In the genomic region with DNA sequence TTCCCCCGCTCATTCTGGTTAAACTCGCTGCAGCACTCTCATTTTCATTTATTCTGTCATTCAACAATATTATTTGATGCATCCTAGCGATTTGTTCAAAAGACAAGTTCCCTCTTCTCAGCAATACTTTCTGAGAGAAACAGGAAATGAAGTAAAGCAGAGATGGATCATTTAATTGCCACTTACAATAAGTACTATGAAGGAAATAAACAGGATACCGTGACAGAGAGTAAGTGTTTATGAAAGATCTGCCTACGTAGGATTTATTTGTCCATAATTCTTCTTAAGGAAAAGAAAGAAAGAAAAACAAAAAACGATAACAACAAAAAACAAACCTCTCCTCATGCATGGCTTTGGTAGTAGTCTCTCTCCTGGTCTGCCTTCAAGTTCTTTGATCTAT, we compare ENCODE assay signal across 15 cellular contexts.
"Had no signal": no experiment of that assay in that cellular context is flagged by ENCODE, and none has a peak within 500 bp of the region (broad histone marks: within the 10 kb centered on the region; RNA-seq: fewer than 3 reads in every experiment).

No MANE protein-coding gene starts in this region.

- H3K27ac Mint-ChIP-seq: activated naive CD4-positive, alpha-beta T cell treated with anti-CD3 and anti-CD28 coated beads for 36 hours; activated T-helper 1 cell treated with anti-CD3 and anti-CD28 coated beads, Interleukin-12 subunit alpha, Interleukin-12 subunit beta, Interleukin-2, Interleukin-4 antibody, amounts not matched to agents 30 ng/mL and 10 ng/mL and 1 ng/mL, durations not matched to agents 14 hours and 24 hours and 36 hours; mesothelial cell of epicardium had no signal

- H3K4me1 ChIP-seq: gastrocnemius medialis had no signal

- DNase-seq: activated CD4-positive, alpha-beta T cell treated with anti-CD3 and anti-CD28 coated beads, Interleukin-2, amount 50 U/mL, for 4 hours; activated naive CD4-positive, alpha-beta T cell treated with anti-CD3 and anti-CD28 coated beads for 36 hours; brain microvascular endothelial cell; central memory CD4-positive, alpha-beta T cell; gastrocnemius medialis; head of caudate nucleus; occipital lobe; retina; stimulated activated CD4-positive, alpha-beta T cell treated with anti-CD3 and anti-CD28 coated beads, Interleukin-1b, Interleukin-23, amount 100 ng/mL, for 48 hours; stimulated activated naive CD4-positive, alpha-beta T cell treated with Interleukin-2 at 50 U/mL for 16 hours; substantia nigra had no signal

- H3K27ac ChIP-seq: brain microvascular endothelial cell, gastrocnemius medialis had no signal

- H3K36me3 Mint-ChIP-seq: mesothelial cell of epicardium; natural killer cell treated with Interleukin-12 subunit alpha and Interleukin-12 subunit beta and Interleukin-15 and Interleukin-18, amount 100 ng/mL, for 72 hours had no signal

- ATAC-seq: gastrocnemius medialis; natural killer cell treated with Interleukin-12 subunit alpha and Interleukin-12 subunit beta and Interleukin-15 and Interleukin-18, amount 100 ng/mL, for 72 hours had no signal

- H3K36me3 ChIP-seq: brain microvascular endothelial cell, gastrocnemius medialis, tibial nerve had no signal

- H3K4me3 Mint-ChIP-seq: activated naive CD4-positive, alpha-beta T cell treated with anti-CD3 and anti-CD28 coated beads for 36 hours; activated T-helper 1 cell treated with anti-CD3 and anti-CD28 coated beads, Interleukin-12 subunit alpha, Interleukin-12 subunit beta, Interleukin-2, Interleukin-4 antibody, amounts not matched to agents 30 ng/mL and 10 ng/mL and 1 ng/mL, durations not matched to agents 14 hours and 24 hours and 36 hours; mesothelial cell of epicardium; natural killer cell treated with Interleukin-12 subunit alpha and Interleukin-12 subunit beta and Interleukin-15 and Interleukin-18, amount 100 ng/mL, for 72 hours had no signal

- H3K9me3 ChIP-seq: gastrocnemius medialis, tibial nerve had no signal

- H3K4me3 ChIP-seq: gastrocnemius medialis, tibial nerve had no signal

- H3K27me3 ChIP-seq: brain microvascular endothelial cell, gastrocnemius medialis, tibial nerve had no signal

- H3K9me3 Mint-ChIP-seq: activated naive CD4-positive, alpha-beta T cell treated with anti-CD3 and anti-CD28 coated beads for 36 hours; mesothelial cell of epicardium had no signal
